ENCODE assay signal across 35 cellular contexts in the genomic region with DNA sequence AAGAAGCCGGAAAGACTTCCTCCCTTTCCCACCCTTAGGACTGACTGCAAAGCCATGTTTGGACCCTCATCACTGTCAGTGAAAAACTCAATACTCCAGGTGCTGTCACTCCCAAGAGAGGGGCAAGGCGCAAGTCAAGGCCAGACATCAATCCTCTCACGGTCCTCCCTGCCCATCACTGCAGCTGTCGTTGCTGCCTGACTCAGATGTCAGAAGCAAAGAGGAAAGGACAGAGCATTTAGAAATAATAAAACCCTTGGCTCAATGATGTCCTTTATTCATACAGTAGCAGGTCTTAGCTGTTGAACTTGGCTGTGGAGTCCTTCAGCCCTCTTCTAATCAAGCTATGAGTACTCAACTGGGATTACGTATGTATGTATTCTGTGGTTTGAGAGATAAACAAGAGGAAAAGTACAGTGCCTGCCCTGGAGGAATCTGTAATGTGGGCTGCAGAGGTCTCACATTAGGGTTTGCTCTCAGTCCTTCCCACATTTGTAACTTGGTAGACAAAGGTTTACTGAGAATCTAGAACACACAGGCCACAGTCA. TPM values are rescaled to one million over a fixed set of nuclear protein-coding genes. Genes with fewer than 3 reads are reported as not detected.
"Had no signal": no experiment of that assay in that cellular context is flagged by ENCODE, and none has a peak within 500 bp of the region (broad histone marks: within the 10 kb centered on the region; RNA-seq: fewer than 3 reads in every experiment).

No MANE protein-coding gene starts in this region.

- DNase-seq: activated CD4-positive, alpha-beta T cell treated with anti-CD3 and anti-CD28 coated beads for 4 hours; activated CD4-positive, alpha-beta T cell treated with anti-CD3 and anti-CD28 coated beads, Interleukin-2, amount 50 U/mL, for 4 hours; activated effector memory CD4-positive, alpha-beta T cell treated with Interleukin-2 at 50 U/mL for 16 hours; activated naive CD4-positive, alpha-beta T cell treated with anti-CD3 and anti-CD28 coated beads for 36 hours; activated naive CD8-positive, alpha-beta T cell treated with anti-CD3 and anti-CD28 coated beads for 36 hours; adrenal gland; brain microvascular endothelial cell; caudate nucleus; cortex of kidney; foreskin fibroblast; heart left ventricle; hypothalamus; immature natural killer cell; kidney glomerular epithelial cell; mucosa of descending colon; sigmoid colon; stimulated activated CD4-positive, alpha-beta T cell treated with anti-CD3 and anti-CD28 coated beads, Interleukin-15, amount 100 ng/mL, for 24 hours; stimulated activated CD4-positive, alpha-beta T cell treated with anti-CD3 and anti-CD28 coated beads, Interleukin-2, amount 100 ng/mL, for 24 hours; stimulated activated naive B cell treated with anti-CD40 and anti-IgM and Interleukin-4, amounts not matched to agents 10 μg/mL and 1 μg/mL and 100 μg/mL, for 72 hours; stomach; T-helper 1 cell; tibial artery had no signal

- H3K4me3 ChIP-seq: adrenal gland, ascending aorta, heart left ventricle, lung, mucosa of descending colon, sigmoid colon, stomach, suprapubic skin, tibial artery had no signal

- ATAC-seq: left lobe of liver; mucosa of descending colon; stimulated activated naive B cell treated with anti-CD40 and anti-IgM and Interleukin-4, amounts not matched to agents 10 μg/mL and 1 μg/mL and 100 μg/mL, for 72 hours had no signal

- H3K4me1 ChIP-seq: adrenal gland, ascending aorta, sigmoid colon, suprapubic skin, tibial artery had no signal

- H3K27ac ChIP-seq: adrenal gland, ascending aorta, brain microvascular endothelial cell, neutrophil, sigmoid colon, suprapubic skin, tibial artery, VCaP had no signal

- H3K9me3 ChIP-seq: adrenal gland, ascending aorta, heart left ventricle, mucosa of descending colon, neutrophil, sigmoid colon, stomach, suprapubic skin, tibial artery had no signal

- H3K27me3 ChIP-seq: ascending aorta, brain microvascular endothelial cell, sigmoid colon, suprapubic skin had no signal

- H3K36me3 ChIP-seq: adrenal gland, ascending aorta, brain microvascular endothelial cell, heart left ventricle, neutrophil, sigmoid colon, stomach, suprapubic skin, tibial artery had no signal

RNA-seq across cellular contexts. Expression of a gene that starts 13.5 kb away (rescaled TPM):
- total RNA-seq: ascending aorta, endothelial cell of umbilical vein, fibroblast of lung, mesenteric fat pad, osteocyte had no signal
- polyA plus RNA-seq: endothelial cell of umbilical vein, immature natural killer cell had no signal

RNA-seq across cellular contexts. Expression of a gene that starts 42.8 kb away (rescaled TPM):
- total RNA-seq: activated naive CD4-positive, alpha-beta T cell treated with anti-CD3 and anti-CD28 coated beads for 36 hours; activated naive CD8-positive, alpha-beta T cell treated with anti-CD3 and anti-CD28 coated beads for 36 hours; adrenal gland; ascending aorta; chondrocyte; endothelial cell of umbilical vein; fibroblast of lung; heart left ventricle; left lobe of liver; lung; mesenteric fat pad; mucosa of descending colon; osteocyte; progenitor cell of endocrine pancreas; sigmoid colon; stomach; suprapubic skin; ureter had no signal
- polyA plus RNA-seq: adrenal gland, endothelial cell of umbilical vein, fibroblast of lung, heart left ventricle, immature natural killer cell, lung, sigmoid colon, stomach had no signal
